ENCODE assay signal across 22 cellular contexts in genomic region chr14:74015178-74015577, GRCh38.
"Had no signal": no experiment of that assay in that cellular context is flagged by ENCODE, and none has a peak within 500 bp of the region (broad histone marks: within the 10 kb centered on the region; RNA-seq: fewer than 3 reads in every experiment).

No MANE protein-coding gene starts in this region.

- H3K36me3 Mint-ChIP-seq: natural killer cell had no signal

- DNase-seq: dermis blood vessel endothelial cell; effector memory CD4-positive, alpha-beta T cell; foreskin keratinocyte; left ventricle myocardium superior; natural killer cell; occipital lobe; ovary; psoas muscle; right cardiac atrium; spleen; stimulated activated CD4-positive, alpha-beta T cell treated with anti-CD3 and anti-CD28 coated beads, Interleukin-4, amount 100 ng/mL, for 4 hours; stimulated activated naive CD8-positive, alpha-beta T cell treated with anti-CD3 and anti-CD28 coated beads, Interleukin-15, Interleukin-2, amounts not matched to agents 100 U/mL and 50 U/mL, for 24 hours; substantia nigra; testis; tibial artery had no signal

- H3K27me3 Mint-ChIP-seq: memory B cell; stimulated activated memory B cell treated with anti-CD40 and anti-IgM and Interleukin-4, amounts not matched to agents 10 μg/mL and 1 μg/mL and 100 μg/mL, for 72 hours; type B pancreatic cell had no signal

- H3K27ac ChIP-seq: coronary artery, esophagus muscularis mucosa, foreskin keratinocyte, ovary, psoas muscle, skin epidermis, spleen, testis, tibial artery had no signal

- H3K4me3 Mint-ChIP-seq: memory B cell; natural killer cell; stimulated activated memory B cell treated with anti-CD40 and anti-IgM and Interleukin-4, amounts not matched to agents 10 μg/mL and 1 μg/mL and 100 μg/mL, for 72 hours; type B pancreatic cell had no signal

- H3K4me3 ChIP-seq: coronary artery, esophagus muscularis mucosa, lung, ovary, psoas muscle, skin epidermis, spleen, testis, tibial artery had no signal

- H3K9me3 Mint-ChIP-seq: memory B cell; natural killer cell; stimulated activated memory B cell treated with anti-CD40 and anti-IgM and Interleukin-4, amounts not matched to agents 10 μg/mL and 1 μg/mL and 100 μg/mL, for 72 hours; type B pancreatic cell had no signal

- H3K9me3 ChIP-seq: esophagus muscularis mucosa, ovary, psoas muscle, spleen, testis, tibial artery had no signal

- ATAC-seq: foreskin keratinocyte; left ventricle myocardium superior; natural killer cell; psoas muscle; right cardiac atrium; stimulated activated memory B cell treated with anti-CD40 and anti-IgM and Interleukin-4, amounts not matched to agents 10 μg/mL and 1 μg/mL and 100 μg/mL, for 72 hours; stimulated activated naive CD8-positive, alpha-beta T cell treated with anti-CD3 and anti-CD28 coated beads, Interleukin-15, Interleukin-2, amounts not matched to agents 100 U/mL and 50 U/mL, for 24 hours had no signal

- H3K36me3 ChIP-seq: ovary had no signal

- H3K27me3 ChIP-seq: esophagus muscularis mucosa, foreskin keratinocyte, ovary, spleen, testis, tibial artery had no signal

- H3K4me1 ChIP-seq: foreskin keratinocyte had no signal

- H3K27ac Mint-ChIP-seq: memory B cell; stimulated activated memory B cell treated with anti-CD40 and anti-IgM and Interleukin-4, amounts not matched to agents 10 μg/mL and 1 μg/mL and 100 μg/mL, for 72 hours; type B pancreatic cell had no signal
